In the genomic region with DNA sequence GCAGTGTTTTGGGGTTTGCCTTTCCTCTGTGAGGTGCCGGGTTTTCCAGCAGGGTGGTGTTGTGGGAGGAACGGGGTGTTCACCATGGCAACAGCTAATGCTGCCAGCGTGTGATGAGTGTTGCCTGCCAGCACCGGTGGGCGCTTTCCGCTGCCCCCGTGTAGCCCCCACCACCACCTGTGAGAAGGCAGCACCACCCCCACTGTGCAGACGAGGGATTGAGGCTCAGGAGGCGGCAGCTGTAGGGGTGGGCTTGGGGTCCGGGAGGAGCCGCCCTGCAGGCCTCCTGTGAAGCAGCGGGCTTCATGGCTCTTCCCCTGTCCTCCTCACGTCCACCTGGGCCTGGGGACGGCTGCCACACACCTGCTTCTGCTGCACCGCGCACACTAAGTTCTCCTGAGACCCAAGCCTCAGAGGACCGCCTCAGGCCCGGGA, we compare ENCODE assay signal across 17 cellular contexts. TPM values are rescaled to one million over a fixed set of nuclear protein-coding genes. Genes with fewer than 3 reads are reported as not detected.
DNase-seq lines count a peak whose midpoint lies in the region; ATAC-seq, FAIRE-seq and TF ChIP-seq lines count a peak whose summit lies in the region.
"Had no signal": no experiment of that assay in that cellular context is flagged by ENCODE, and none has a peak within 500 bp of the region (broad histone marks: within the 10 kb centered on the region; RNA-seq: fewer than 3 reads in every experiment).

No MANE protein-coding gene starts in this region.

- ATAC-seq in pancreas (no peak), GM18502 (IDR thresholded peaks at IDR 0.05; ENCODE audit: poor library complexity, unreplicated experiment) (no peak), lower lobe of right lung (no peak)

- H3K4me3 ChIP-seq in endocrine pancreas (ENCODE audit: control insufficient read depth, insufficient read depth, low read length) = no peak overlapping the region
- H3K4me3 ChIP-seq in pancreas = no peak overlapping the region
- no peak overlapping the region for H3K4me3 ChIP-seq in lower lobe of right lung
- H3K4me3 ChIP-seq: SJCRH30 had no signal

- FAIRE-seq in pancreas (lab: Jason Lieb, UNC) = no peak
- FAIRE-seq: GM18507 had no signal

- DNase-seq in COLO668 (lab: John Stamatoyannopoulos, UW; ENCODE audit: unreplicated experiment) = peak; percentile 16
- DNase-seq in pancreas = peak in 5 of 6 donors; percentile 29 to 72 (median 31)
- no peak for DNase-seq in A172 (ENCODE audit: low spot score)
- no peak for DNase-seq in lower lobe of right lung
- DNase-seq: BE2C, DMS53, H7, Kasumi-1, NCI-H1930, NCI-H226, NCI-H526 treated with DMSO at 0.1 percent for 48 hours, SJCRH30 had no signal

- H3K27ac ChIP-seq in 22Rv1 (peak overlapping the region; percentile 99; the same call in 1 of the 2 replicates), pancreas (peak overlapping the region in 3 of 4 donors; percentile 15 to 98 (median 31)), lower lobe of right lung (no peak overlapping the region)
- H3K27ac ChIP-seq: SJCRH30 had no signal

- H3K27me3 ChIP-seq in endocrine pancreas (ENCODE audit: control insufficient read depth, insufficient read depth, low read length) (no peaks in the 10 kb centered on the region), pancreas (no peaks in the 10 kb centered on the region), lower lobe of right lung (ENCODE audit: low read depth) (no peaks in the 10 kb centered on the region)
- H3K27me3 ChIP-seq: BE2C, SJCRH30 had no signal

- H3K36me3 ChIP-seq in endocrine pancreas (ENCODE audit: control insufficient read depth, insufficient read depth, low read length) (no peaks in the 10 kb centered on the region), pancreas (peaks cover 0 to 2% (median 0%) of the 10 kb centered on the region in 3 donors), lower lobe of right lung (peaks cover 15% of the 10 kb centered on the region)
- H3K36me3 ChIP-seq: SJCRH30 had no signal

- TF ChIP-seq CTCF in 22Rv1 (IDR thresholded peaks at IDR 0.05) (no peak), pancreas (IDR thresholded peaks at IDR 0.05) (no peak), lower lobe of right lung (IDR thresholded peaks at IDR 0.05) (no peak)

- H3K4me1 ChIP-seq in endocrine pancreas (ENCODE audit: control insufficient read depth, insufficient read depth, low read length) (no peaks in the 10 kb centered on the region), pancreas (peaks cover 50 to 53% (median 52%) of the 10 kb centered on the region in 3 donors), lower lobe of right lung (peaks cover 63% of the 10 kb centered on the region)
- H3K4me1 ChIP-seq: BE2C, SJCRH30 had no signal

- WGBS in pancreas, 2 donors = 77 to 81% methylated on average over 18 of the region's 18 CpGs

- H3K9me3 ChIP-seq in endocrine pancreas (ENCODE audit: control insufficient read depth, low read length) = no peaks in the 10 kb centered on the region
- no peaks in the 10 kb centered on the region for H3K9me3 ChIP-seq in pancreas
- H3K9me3 ChIP-seq in lower lobe of right lung = no peaks in the 10 kb centered on the region
- H3K9me3 ChIP-seq: BE2C, SJCRH30 had no signal

- intact Hi-C loops in pancreas (cut with DNase I) (no loop called here), lower lobe of right lung (cut with DNase I) (no loop called here)

- peak overlapping the region; percentile 10 for H3K9ac ChIP-seq in endocrine pancreas (ENCODE audit: control insufficient read depth, insufficient read depth, low read length)

RNA-seq across cellular contexts. Expression of a gene that starts 5.2 kb away (rescaled TPM):
- total RNA-seq in pancreas (10 to 100 TPM; 19.4 to 42.4 (median 30.6) TPM), lower lobe of right lung (40.1 TPM)
- polyA plus RNA-seq in pancreas = 10 to 100 TPM; 47.0 to 71.4 TPM
- 16.8 and 20.2 TPM in 2 replicates for total RNA-seq in A172 (2014; rRNA removed; shearing (Covaris generic))

RNA-seq across cellular contexts. Expression of a gene that starts 25.3 kb away (rescaled TPM):
- total RNA-seq in pancreas (10 to 100 TPM; 29.7 to 48.4 (median 40.0) TPM), lower lobe of right lung (68.9 TPM)
- polyA plus RNA-seq in pancreas = 100 to 1,000 TPM in 1 of 2 donors, 10 to 100 TPM in 1; 79.5 to 165 TPM
- total RNA-seq in A172 (2014; rRNA removed; shearing (Covaris generic)) = 76.5 and 77.1 TPM in 2 replicates

RNA-seq across cellular contexts. Expression of a gene that starts 28.3 kb away (rescaled TPM):
- total RNA-seq in pancreas (under 1 TPM in 4 of 6 donors, not detected in 2; 0.08 to 0.28 (median 0.14) TPM), lower lobe of right lung (2.7 TPM)
- under 1 TPM; 0.05 to 0.27 TPM for polyA plus RNA-seq in pancreas
- 0.34 TPM in 1 of 2 replicates, not detected in the other for total RNA-seq in A172 (2014; rRNA removed; shearing (Covaris generic))

RNA-seq across cellular contexts. Expression of a gene that starts 34.9 kb away (rescaled TPM):
- total RNA-seq in pancreas (1 to 10 TPM in 1 of 6 donors, under 1 TPM in 5; 0.09 to 1.0 (median 0.70) TPM), lower lobe of right lung (not detected)
- under 1 TPM; 0.38 to 0.72 TPM for polyA plus RNA-seq in pancreas
- not detected in 2 replicates for total RNA-seq in A172 (2014; rRNA removed; shearing (Covaris generic))
- total RNA-seq: SJCRH30 had no signal
- polyA plus RNA-seq: AG04450 had no signal

RNA-seq across cellular contexts. Expression of a gene that starts 35.7 kb away (rescaled TPM):
- total RNA-seq in pancreas (1 to 10 TPM in 3 of 6 donors, under 1 TPM in 3; 0.75 to 2.0 (median 1.2) TPM), lower lobe of right lung (1.2 TPM)
- 10 to 100 TPM in 1 of 2 donors, 1 to 10 TPM in 1; 2.6 to 13.8 TPM for polyA plus RNA-seq in pancreas
- total RNA-seq in A172 (2014; rRNA removed; shearing (Covaris generic)) = 0.24 TPM in 1 of 2 replicates, not detected in the other
- polyA plus RNA-seq: AG04450 had no signal

Comparison
In these comparisons a context has a peak if more than half of its experiments do, and no peak if none do; other contexts are left out.
1. DNase-seq: peak in COLO668 (single experiment) and pancreas (5 of 6); none in A172 (single experiment) and lower lobe of right lung (single experiment).